ENCODE assay signal across 8 cellular contexts in genomic region chr3:140941434-140942220, GRCh38. TPM values are rescaled to one million over a fixed set of nuclear protein-coding genes. Genes with fewer than 3 reads are reported as not detected.
DNase-seq lines count a peak whose midpoint lies in the region; ATAC-seq lines count a peak whose summit lies in the region.

SLC25A36 (plus strand) TSS chr3:140941836; CDS start chr3:140942055, 219 bp downstream.

- H3K36me3 ChIP-seq in CD8-positive, alpha-beta memory T cell (ENCODE audit: insufficient read depth, low read length), result no peaks in the 10 kb centered on the region
- no peaks in the 10 kb centered on the region for H3K36me3 ChIP-seq in effector memory CD4-positive, alpha-beta T cell (ENCODE audit: control insufficient read depth, insufficient read depth, low read length)

- H3K9me3 Mint-ChIP-seq in CD8-positive, alpha-beta memory T cell, result no peaks in the 10 kb centered on the region

- CTCF ChIA-PET in CD8-positive, alpha-beta memory T cell (lab: Charles Lee), result no interaction called here

- POLR2A ChIA-PET in CD8-positive, alpha-beta memory T cell (lab: Charles Lee), result interaction anchor here (0.6 to 1.5 kb wide), 3 partner anchors 12 to 325 kb away, joined by 3 to 7 read pairs (median 5); partner anchors contain the start of gene PXYLP1

- peak within 1 kb of the TSS; percentile 89 to 100 (median 98) for H3K27ac Mint-ChIP-seq in CD8-positive, alpha-beta memory T cell

- H3K27me3 ChIP-seq in CD8-positive, alpha-beta memory T cell (ENCODE audit: insufficient read depth, low read length, poor library complexity, severe bottlenecking), result no peaks in the 10 kb centered on the region
- no peaks in the 10 kb centered on the region for H3K27me3 ChIP-seq in effector memory CD4-positive, alpha-beta T cell (replicated peaks; ENCODE audit: control insufficient read depth, insufficient read depth, low read length, poor library complexity, severe bottlenecking)

- H3K4me1 ChIP-seq in CD8-positive, alpha-beta memory T cell (ENCODE audit: insufficient read depth, low read length), result peaks cover 32% of the 10 kb centered on the region
- H3K4me1 ChIP-seq in effector memory CD4-positive, alpha-beta T cell (ENCODE audit: control insufficient read depth, insufficient read depth, low read length, poor library complexity, severe bottlenecking), result peaks cover 7% of the 10 kb centered on the region

- peaks cover 0 to 13% (median 4%) of the 10 kb centered on the region in 3 donors for H3K36me3 Mint-ChIP-seq in CD8-positive, alpha-beta memory T cell

- H3K4me3 ChIP-seq in CD8-positive, alpha-beta memory T cell (ENCODE audit: low read length), result peak within 1 kb of the TSS; percentile 81
- H3K4me3 ChIP-seq in effector memory CD4-positive, alpha-beta T cell (ENCODE audit: insufficient read depth, low read depth, low read length, poor library complexity, severe bottlenecking), result peak within 1 kb of the TSS; percentile 97

- DNase-seq in CD8-positive, alpha-beta memory T cell, result peak; percentile 92 to 97 (median 93)
- DNase-seq in HS-5 (ENCODE audit: low read depth) (peak; percentile 93), lung microvascular endothelial cell (ENCODE audit: low read depth in 2 of 2) (peak; percentile 99)
- DNase-seq in NK-92 treated with Interleukin-12 subunit alpha and Interleukin-12 subunit beta, amount 100 ng/mL, for 24 hours (lab: John Stamatoyannopoulos, UW), result peak; percentile 97
- peak; percentile 97 for DNase-seq in activated CD8-positive, alpha-beta memory T cell treated with anti-CD3 and anti-CD28 coated beads for 24 hours
- peak; percentile 88 to 94 (median 93) for DNase-seq in effector memory CD4-positive, alpha-beta T cell
- peak; percentile 92 to 97 (median 93) for DNase-seq in stimulated activated CD4-positive, alpha-beta T cell treated with anti-CD3 and anti-CD28 coated beads, TNF-alpha, amount 100 ng/mL, for 48 hours (ENCODE audit: low read depth in 3 of 3)

- ATAC-seq in GM19468 (IDR thresholded peaks at IDR 0.05; ENCODE audit: extremely low read depth, unreplicated experiment), result peak; percentile 97

- peak within 1 kb of the TSS; percentile 89 to 97 (median 94) for H3K4me3 Mint-ChIP-seq in CD8-positive, alpha-beta memory T cell

- peaks cover 31 to 51% (median 50%) of the 10 kb centered on the region in 3 donors for H3K4me1 Mint-ChIP-seq in CD8-positive, alpha-beta memory T cell

- H3K27me3 Mint-ChIP-seq in CD8-positive, alpha-beta memory T cell, result peaks cover 0 to under 1% of the 10 kb centered on the region in 2 donors

- H3K27ac ChIP-seq in CD8-positive, alpha-beta memory T cell (ENCODE audit: low read depth, low read length), result peak within 1 kb of the TSS; percentile 75
- H3K27ac ChIP-seq in effector memory CD4-positive, alpha-beta T cell (ENCODE audit: insufficient read depth, low read length, poor library complexity, severe bottlenecking), result peak within 1 kb of the TSS; percentile 84

- H3K9me3 ChIP-seq in CD8-positive, alpha-beta memory T cell (ENCODE audit: low read length), result no peaks in the 10 kb centered on the region
- no peaks in the 10 kb centered on the region for H3K9me3 ChIP-seq in effector memory CD4-positive, alpha-beta T cell (ENCODE audit: control insufficient read depth, low read length)

RNA-seq across cellular contexts. Expression of gene SLC25A36, which starts in this region (rescaled TPM):
- 10 to 100 TPM; 38.1 to 44.2 TPM for total RNA-seq in CD8-positive, alpha-beta memory T cell
- 37.1 TPM for polyA plus RNA-seq in CD8-positive, alpha-beta memory T cell
- 22.2 and 29.8 TPM in 2 replicates for total RNA-seq in lung microvascular endothelial cell

Comparison
In these comparisons a context has a peak if more than half of its experiments do, and no peak if none do; other contexts are left out.
1. Peak in every context shown above with its lines: DNase-seq, ATAC-seq, H3K4me3 ChIP-seq and H3K27ac ChIP-seq.